ENCODE assay signal across 8 cellular contexts in genomic region chr21:33924079-33924765, GRCh38. TPM values are rescaled to one million over a fixed set of nuclear protein-coding genes. Genes with fewer than 3 reads are reported as not detected.
A peak's percentile ranks its signal among the peaks of the same experiment; 100 is the strongest.
DNase-seq lines count a peak whose midpoint lies in the region; ATAC-seq and TF ChIP-seq lines count a peak whose summit lies in the region.

No MANE protein-coding gene starts in this region.

- ATAC-seq in GM19452 (IDR thresholded peaks at IDR 0.05; ENCODE audit: unreplicated experiment) = peak; percentile 86
- peak; percentile 93 to 97 for ATAC-seq in naive thymus-derived CD8-positive, alpha-beta T cell
- peak; percentile 97 to 99 for ATAC-seq in stimulated activated naive B cell treated with anti-CD40 and anti-IgM and Interleukin-4, amounts not matched to agents 10 μg/mL and 1 μg/mL and 100 μg/mL, for 72 hours (replicated peaks)

- H3K27ac Mint-ChIP-seq in naive thymus-derived CD8-positive, alpha-beta T cell = peak overlapping the region; percentile 25 to 94 (median 75)
- no peak overlapping the region for H3K27ac Mint-ChIP-seq in stimulated activated naive B cell treated with anti-CD40 and anti-IgM and Interleukin-4, amounts not matched to agents 10 μg/mL and 1 μg/mL and 100 μg/mL, for 72 hours

- H3F3A ChIP-seq in OCI-LY1 (ENCODE audit: insufficient read depth, low read length) = no peaks in the 10 kb centered on the region

- peak overlapping the region; percentile 63; the same call in 1 of the 2 replicates for H2AFZ ChIP-seq in OCI-LY1 (ENCODE audit: low read length)

- no peak for TF ChIP-seq POLR2A in esophagus muscularis mucosa (IDR thresholded peaks at IDR 0.05; ENCODE audit: low read depth)

- 37% methylated on average over 8 of the region's 13 CpGs for WGBS in esophagus muscularis mucosa

- H3K27ac ChIP-seq in OCI-LY1 (ENCODE audit: low read depth, low read length, poor library complexity, severe bottlenecking) = peak overlapping the region; percentile 57
- peak overlapping the region in 3 of 4 donors; percentile 1 to 52 (median 47) for H3K27ac ChIP-seq in esophagus muscularis mucosa (replicated peaks in 1 of 4)

- DNase-seq in C1 segment of cervical spinal cord (lab: John Stamatoyannopoulos, UW) = peak; percentile 26 to 91 (median 76)
- peak; percentile 98 for DNase-seq in activated T-cell treated with anti-CD3 and anti-CD28 coated beads for 1 hour (ENCODE audit: low read depth)
- peak; percentile 98 for DNase-seq in esophagus muscularis mucosa (ENCODE audit: extremely low spot score)
- DNase-seq in naive thymus-derived CD8-positive, alpha-beta T cell = peak; percentile 73 to 93 (median 86)
- DNase-seq in stimulated activated naive B cell treated with anti-CD40 and anti-IgM and Interleukin-4, amounts not matched to agents 10 μg/mL and 1 μg/mL and 100 μg/mL, for 72 hours = peak; percentile 62

- H3K4me1 ChIP-seq in OCI-LY1 (ENCODE audit: insufficient read depth, low read length, severe bottlenecking) (peaks cover 16% of the 10 kb centered on the region), esophagus muscularis mucosa (peaks cover 7 to 14% (median 12%) of the 10 kb centered on the region in 4 donors)

- H3K9me3 ChIP-seq in OCI-LY1 (ENCODE audit: low read length) (no peaks in the 10 kb centered on the region), esophagus muscularis mucosa (no peaks in the 10 kb centered on the region)

- H3K9me3 Mint-ChIP-seq in naive thymus-derived CD8-positive, alpha-beta T cell = peaks cover 0 to 20% (median 0%) of the 10 kb centered on the region in 9 donors
- no peaks in the 10 kb centered on the region for H3K9me3 Mint-ChIP-seq in stimulated activated naive B cell treated with anti-CD40 and anti-IgM and Interleukin-4, amounts not matched to agents 10 μg/mL and 1 μg/mL and 100 μg/mL, for 72 hours

- H3K4me1 Mint-ChIP-seq in naive thymus-derived CD8-positive, alpha-beta T cell = peaks cover 3 to 15% (median 11%) of the 10 kb centered on the region in 4 donors
- H3K4me1 Mint-ChIP-seq in stimulated activated naive B cell treated with anti-CD40 and anti-IgM and Interleukin-4, amounts not matched to agents 10 μg/mL and 1 μg/mL and 100 μg/mL, for 72 hours = peaks cover 5 to 9% of the 10 kb centered on the region in 2 donors

- H3K27me3 ChIP-seq in OCI-LY1 (ENCODE audit: insufficient read depth, low read length) (no peaks in the 10 kb centered on the region), esophagus muscularis mucosa (no peaks in the 10 kb centered on the region)

- H3K4me3 ChIP-seq in OCI-LY1 (ENCODE audit: low read depth, low read length, poor library complexity, severe bottlenecking) = no peak overlapping the region
- peak overlapping the region in 2 of 4 donors; percentile 10 to 30 for H3K4me3 ChIP-seq in esophagus muscularis mucosa

- H4K20me1 ChIP-seq in OCI-LY1 (ENCODE audit: insufficient read depth, low read length) = no peaks in the 10 kb centered on the region

- intact Hi-C loops in esophagus muscularis mucosa (cut with DNase I) = loop anchor here (1.0 to 5.0 kb wide), 3 partner anchors 153 to 424 kb away; no protein-coding TSS in a partner anchor

- H3K4me3 Mint-ChIP-seq in naive thymus-derived CD8-positive, alpha-beta T cell = peak overlapping the region in 5 of 10 donors; percentile 1 to 68 (median 43)
- H3K4me3 Mint-ChIP-seq in stimulated activated naive B cell treated with anti-CD40 and anti-IgM and Interleukin-4, amounts not matched to agents 10 μg/mL and 1 μg/mL and 100 μg/mL, for 72 hours = no peak overlapping the region

- POLR2A ChIA-PET in naive thymus-derived CD8-positive, alpha-beta T cell (lab: Charles Lee) = interaction anchor here (0.6 to 3.4 kb wide), 15 partner anchors 9 to 591 kb away, joined by 3 to 56 read pairs (median 5); partner anchors contain the start of genes MRPS6 and SLC5A3

- peak overlapping the region; percentile 32 for H3K4me2 ChIP-seq in OCI-LY1 (ENCODE audit: low read length)

- TF ChIP-seq EP300 in Ishikawa (IDR thresholded peaks at IDR 0.05; ENCODE audit: borderline replicate concordance) (no peak), esophagus muscularis mucosa (IDR thresholded peaks at IDR 0.05) (no peak)

- H3K79me2 ChIP-seq in OCI-LY1 (ENCODE audit: insufficient read depth, low read length) = no peaks in the 10 kb centered on the region

- no peaks in the 10 kb centered on the region for H3K9me2 ChIP-seq in OCI-LY1 (ENCODE audit: low read depth, low read length)

- H3K9ac ChIP-seq in OCI-LY1 (ENCODE audit: low read length) = peak overlapping the region; percentile 2; the same call in 1 of the 2 replicates

- H3K27me3 Mint-ChIP-seq in naive thymus-derived CD8-positive, alpha-beta T cell = no peaks in the 10 kb centered on the region
- peaks cover 0 to 6% of the 10 kb centered on the region in 2 donors for H3K27me3 Mint-ChIP-seq in stimulated activated naive B cell treated with anti-CD40 and anti-IgM and Interleukin-4, amounts not matched to agents 10 μg/mL and 1 μg/mL and 100 μg/mL, for 72 hours

- no peaks in the 10 kb centered on the region for H3K36me3 ChIP-seq in OCI-LY1 (ENCODE audit: insufficient read depth, low read length)
- H3K36me3 ChIP-seq in esophagus muscularis mucosa = no peaks in the 10 kb centered on the region

- peak; percentile 100 for TF ChIP-seq RAD21 in Ishikawa (IDR thresholded peaks at IDR 0.05; ENCODE audit: low read depth)

- peak; percentile 94 for TF ChIP-seq CTCF in OCI-LY1 (IDR thresholded peaks at IDR 0.05; ENCODE audit: low read length)
- TF ChIP-seq CTCF in esophagus muscularis mucosa (IDR thresholded peaks at IDR 0.05) = peak; percentile 87 to 93 (median 92)

- peaks cover 0 to 3% (median 0%) of the 10 kb centered on the region in 3 donors for H3K36me3 Mint-ChIP-seq in naive thymus-derived CD8-positive, alpha-beta T cell
- H3K36me3 Mint-ChIP-seq in stimulated activated naive B cell treated with anti-CD40 and anti-IgM and Interleukin-4, amounts not matched to agents 10 μg/mL and 1 μg/mL and 100 μg/mL, for 72 hours = no peaks in the 10 kb centered on the region

TF ChIP-seq in Ishikawa, 13 proteins besides CTCF, POLR2A, EP300 and RAD21:
- TF ChIP-seq, protein P1, sequence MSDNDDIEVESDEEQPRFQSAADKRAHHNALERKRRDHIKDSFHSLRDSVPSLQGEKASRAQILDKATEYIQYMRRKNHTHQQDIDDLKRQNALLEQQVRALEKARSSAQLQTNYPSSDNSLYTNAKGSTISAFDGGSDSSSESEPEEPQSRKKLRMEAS (IDR thresholded peaks at IDR 0.05) = peak; percentile 45; the same call in 1 of the 2 replicates
- no peak for TF ChIP-seq FOXM1 (IDR thresholded peaks at IDR 0.05; ENCODE audit: borderline replicate concordance, low read depth)

RNA-seq across cellular contexts. Expression of gene ATP5PO, which starts 8.6 kb away (rescaled TPM):
- 100 to 1,000 TPM; 130 to 289 (median 195) TPM for total RNA-seq in esophagus muscularis mucosa
- total RNA-seq in naive thymus-derived CD8-positive, alpha-beta T cell = 100 to 1,000 TPM; 139 to 151 TPM
- 100 to 1,000 TPM; 367 to 461 (median 455) TPM for polyA plus RNA-seq in naive thymus-derived CD8-positive, alpha-beta T cell
